18 cellular contexts compared by ENCODE assay signal in the genomic region with DNA sequence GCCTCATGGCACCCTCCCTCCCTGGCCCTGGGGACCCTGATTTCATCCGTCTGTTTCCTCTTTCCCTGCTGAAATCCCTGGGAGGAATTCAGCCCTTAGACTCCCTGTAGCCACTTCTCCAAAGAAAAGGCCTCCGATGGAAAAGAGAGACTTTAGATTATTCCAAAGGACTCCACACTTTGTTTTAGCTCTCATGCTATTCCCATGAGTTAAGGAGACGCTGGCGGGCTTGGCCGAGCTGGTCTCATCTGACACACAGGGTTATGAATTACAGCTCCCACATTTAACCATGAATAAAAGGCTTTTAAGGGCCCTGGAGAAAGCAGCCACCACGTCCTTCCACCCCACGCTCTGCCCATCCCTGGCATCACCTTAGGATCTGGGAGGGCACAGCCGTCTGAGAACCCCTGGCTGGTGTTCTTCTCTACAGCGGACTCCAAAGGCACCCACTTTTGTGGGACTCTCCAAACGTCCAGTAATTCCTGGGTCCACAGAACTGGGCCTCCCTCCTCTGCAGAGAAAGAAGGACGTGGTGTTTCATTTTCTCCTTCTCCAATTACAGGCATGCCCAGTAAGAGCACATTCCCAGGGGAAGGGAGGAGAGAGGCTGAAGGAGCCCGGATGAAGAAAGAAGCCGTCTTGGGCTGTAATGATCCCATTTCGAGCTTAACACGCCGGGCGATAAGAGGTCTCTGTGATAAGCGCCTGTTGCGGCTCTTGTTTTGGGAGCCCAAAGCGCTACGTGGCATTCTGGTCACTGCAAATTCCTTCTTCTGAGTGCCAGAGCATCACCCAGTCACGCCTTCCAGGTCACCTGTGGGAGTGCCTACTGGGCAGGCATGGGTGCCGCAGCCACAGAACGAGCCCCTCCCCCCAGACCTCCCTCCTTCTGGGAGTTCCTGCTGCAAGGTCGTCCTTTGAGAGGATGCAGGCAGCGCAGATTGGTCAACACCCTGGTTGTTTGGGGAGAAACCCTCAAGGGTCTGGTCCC. TPM values are rescaled to one million over a fixed set of nuclear protein-coding genes. Genes with fewer than 3 reads are reported as not detected.
DNase-seq lines count a peak whose midpoint lies in the region; ATAC-seq and TF ChIP-seq lines count a peak whose summit lies in the region.
"Had no signal": no experiment of that assay in that cellular context is flagged by ENCODE, and none has a peak within 500 bp of the region (broad histone marks: within the 10 kb centered on the region; RNA-seq: fewer than 3 reads in every experiment).

No MANE protein-coding gene starts in this region.

- H4K8ac ChIP-seq in neuronal stem cell (ENCODE audit: low read depth, low read length): peak overlapping the region; percentile 66

- H3K9me3 ChIP-seq in AG04450 (ENCODE audit: control insufficient read depth, insufficient read depth, low read length) (no peaks in the 10 kb centered on the region), neuronal stem cell (replicated peaks in 1 of 2; ENCODE audit: control insufficient read depth in 2 of 2, insufficient read depth in 1 of 2, low read depth in 1 of 2, low read length in 2 of 2) (no peaks in the 10 kb centered on the region), right lobe of liver (no peaks in the 10 kb centered on the region)

- POLR2A ChIA-PET in AG04450 (lab: Yijun Ruan, JAX): no interaction called here

- H3K27me3 Mint-ChIP-seq in activated naive CD4-positive, alpha-beta T cell treated with anti-CD3 and anti-CD28 coated beads, Interleukin-2, amount 10 ng/mL, durations not matched to agents 7 days and 5 days: peaks cover 8% of the 10 kb centered on the region

- no peak overlapping the region for H2AFZ ChIP-seq in neuronal stem cell (ENCODE audit: low read length)

- intact Hi-C loops in Right ventricle myocardium superior (cut with DNase I): no loop called here
- intact Hi-C loops in right lobe of liver (cut with DNase I): no loop called here

- peaks cover 2% of the 10 kb centered on the region for H3K27me3 ChIP-seq in AG04450 (ENCODE audit: control insufficient read depth, insufficient read depth, low read length)
- peaks cover 2 to 59% (median 10%) of the 10 kb centered on the region in 3 experiments for H3K27me3 ChIP-seq in neuronal stem cell (ENCODE audit: control insufficient read depth in 3 of 3, insufficient read depth in 3 of 3, low read depth in 1 of 3, low read length in 3 of 3)
- H3K27me3 ChIP-seq in right lobe of liver: no peaks in the 10 kb centered on the region

- ATAC-seq in Right ventricle myocardium superior (ENCODE audit: poor library complexity) (peak; percentile 63), right lobe of liver (no peak), GM19467 (IDR thresholded peaks at IDR 0.05; ENCODE audit: unreplicated experiment) (no peak)
- ATAC-seq: left colon; stimulated activated memory B cell treated with anti-CD40 and anti-IgM and Interleukin-4, amounts not matched to agents 10 μg/mL and 1 μg/mL and 100 μg/mL, for 72 hours; T-cell had no signal

- H3K27ac ChIP-seq in AG04450 (ENCODE audit: low read depth, low read length) (no peak overlapping the region), neuronal stem cell (replicated peaks; ENCODE audit: low read length) (no peak overlapping the region), right lobe of liver (no peak overlapping the region)

- H2BK15ac ChIP-seq in neuronal stem cell (ENCODE audit: low read length): peak overlapping the region; percentile 18

- H2AK5ac ChIP-seq in neuronal stem cell (ENCODE audit: low read depth, low read length): peak overlapping the region; percentile 89

- no peak for DNase-seq in AG04450 (ENCODE audit: low read depth, low spot score)
- DNase-seq in NCI-H2107 (lab: John Stamatoyannopoulos, UW): peak; percentile 79
- DNase-seq in Right ventricle myocardium superior: no peak
- DNase-seq in neuronal stem cell (ENCODE audit: low spot score): no peak
- DNase-seq in right lobe of liver: no peak
- DNase-seq in activated naive CD4-positive, alpha-beta T cell treated with anti-CD3 and anti-CD28 coated beads, Interleukin-2, amount 10 ng/mL, durations not matched to agents 7 days and 5 days: no peak
- DNase-seq in glomerular visceral epithelial cell (ENCODE audit: extremely low spot score): no peak
- DNase-seq: activated CD4-positive, CD25-positive, alpha-beta regulatory T cell; activated naive CD4-positive, alpha-beta T cell treated with anti-CD3 and anti-CD28 coated beads for 36 hours; AML-193; H7; left colon; NCI-H1048; T-cell had no signal

- H2BK5ac ChIP-seq in neuronal stem cell (ENCODE audit: low read length): no peak overlapping the region

- no peak for TF ChIP-seq POLR2A in right lobe of liver (IDR thresholded peaks at IDR 0.05)

- no peak overlapping the region for H3K4me2 ChIP-seq in neuronal stem cell (ENCODE audit: insufficient read depth, low read length, poor library complexity, severe bottlenecking)

- no peaks in the 10 kb centered on the region for H3K79me1 ChIP-seq in neuronal stem cell (ENCODE audit: low read depth, low read length)

- no peak overlapping the region for H4K91ac ChIP-seq in neuronal stem cell (ENCODE audit: low read depth, low read length, poor library complexity)

- no peak overlapping the region for H3K23ac ChIP-seq in neuronal stem cell (ENCODE audit: low read depth, low read length, poor library complexity)

- peak overlapping the region; percentile 23 for H3K18ac ChIP-seq in neuronal stem cell (ENCODE audit: low read length)

- no peak overlapping the region for H2BK12ac ChIP-seq in neuronal stem cell (ENCODE audit: low read length)

- H3K27ac Mint-ChIP-seq in activated naive CD4-positive, alpha-beta T cell treated with anti-CD3 and anti-CD28 coated beads, Interleukin-2, amount 10 ng/mL, durations not matched to agents 7 days and 5 days: no peak overlapping the region
- H3K27ac Mint-ChIP-seq: activated naive CD4-positive, alpha-beta T cell treated with anti-CD3 and anti-CD28 coated beads for 36 hours; IgD-negative memory B cell; stimulated activated memory B cell treated with anti-CD40 and anti-IgM and Interleukin-4, amounts not matched to agents 10 μg/mL and 1 μg/mL and 100 μg/mL, for 72 hours; T-cell had no signal

- H3K4me3 ChIP-seq in AG04450 (ENCODE audit: low read depth, low read length) (peak overlapping the region; percentile 31; the same call in 1 of the 2 replicates), neuronal stem cell (ENCODE audit: low read length in 2 of 2) (no peak overlapping the region), right lobe of liver (no peak overlapping the region)

- H3K9me3 Mint-ChIP-seq in activated naive CD4-positive, alpha-beta T cell treated with anti-CD3 and anti-CD28 coated beads, Interleukin-2, amount 10 ng/mL, durations not matched to agents 7 days and 5 days: no peaks in the 10 kb centered on the region
- H3K9me3 Mint-ChIP-seq: activated naive CD4-positive, alpha-beta T cell treated with anti-CD3 and anti-CD28 coated beads for 36 hours; IgD-negative memory B cell; stimulated activated memory B cell treated with anti-CD40 and anti-IgM and Interleukin-4, amounts not matched to agents 10 μg/mL and 1 μg/mL and 100 μg/mL, for 72 hours; T-cell had no signal

- no peaks in the 10 kb centered on the region for H3K4me1 Mint-ChIP-seq in activated naive CD4-positive, alpha-beta T cell treated with anti-CD3 and anti-CD28 coated beads, Interleukin-2, amount 10 ng/mL, durations not matched to agents 7 days and 5 days
- H3K4me1 Mint-ChIP-seq: IgD-negative memory B cell; stimulated activated memory B cell treated with anti-CD40 and anti-IgM and Interleukin-4, amounts not matched to agents 10 μg/mL and 1 μg/mL and 100 μg/mL, for 72 hours; T-cell had no signal

- H2BK120ac ChIP-seq in neuronal stem cell (ENCODE audit: low read depth, low read length): no peak overlapping the region

- CTCF ChIA-PET in AG04450 (lab: Charles Lee): interaction anchor here (0.7 to 1.9 kb wide), 2 partner anchors 13 to 57 kb away, joined by 3 to 7 read pairs; no protein-coding TSS in a partner anchor
- CTCF ChIA-PET in activated naive CD4-positive, alpha-beta T cell treated with anti-CD3 and anti-CD28 coated beads, Interleukin-2, amount 10 ng/mL, durations not matched to agents 7 days and 5 days (lab: Charles Lee): no interaction called here

- no CpG with 5 or more reads among the region's 26 CpGs for WGBS in neuronal stem cell (ENCODE audit: extremely low coverage in 2 of 2, insufficient read length in 2 of 2, insufficient replicate concordance in 1 of 2), 2 donors
- WGBS in right lobe of liver (ENCODE audit: insufficient coverage, low coverage, low lambda C conversion rate, missing lambda C conversion rate): 64% methylated on average over 7 of the region's 26 CpGs

- H3K36me3 ChIP-seq in neuronal stem cell (replicated peaks in 1 of 2; ENCODE audit: control insufficient read depth in 2 of 2, insufficient read depth in 2 of 2, low read length in 2 of 2) (no peaks in the 10 kb centered on the region), right lobe of liver (peaks cover 0 to 68% (median 18%) of the 10 kb centered on the region in 4 donors)

- H3K4ac ChIP-seq in neuronal stem cell (ENCODE audit: low read length): no peak overlapping the region

- no peak overlapping the region for H3K14ac ChIP-seq in neuronal stem cell (ENCODE audit: low read length)

- H3K4me1 ChIP-seq in neuronal stem cell (ENCODE audit: control insufficient read depth in 2 of 2, insufficient read depth in 1 of 2, low read depth in 1 of 2, low read length in 2 of 2) (peaks cover 0 to 8% of the 10 kb centered on the region in 2 donors), right lobe of liver (no peaks in the 10 kb centered on the region)

- H3K4me3 Mint-ChIP-seq in activated naive CD4-positive, alpha-beta T cell treated with anti-CD3 and anti-CD28 coated beads, Interleukin-2, amount 10 ng/mL, durations not matched to agents 7 days and 5 days: no peak overlapping the region
- H3K4me3 Mint-ChIP-seq: activated naive CD4-positive, alpha-beta T cell treated with anti-CD3 and anti-CD28 coated beads for 36 hours; IgD-negative memory B cell; stimulated activated memory B cell treated with anti-CD40 and anti-IgM and Interleukin-4, amounts not matched to agents 10 μg/mL and 1 μg/mL and 100 μg/mL, for 72 hours; T-cell had no signal

- no peak for TF ChIP-seq CTCF in AG04450 (IDR thresholded peaks at IDR 0.05; ENCODE audit: low read depth, low read length)
- TF ChIP-seq CTCF in right lobe of liver (IDR thresholded peaks at IDR 0.05): no peak

- H3K9ac ChIP-seq in neuronal stem cell (ENCODE audit: low read depth, low read length, poor library complexity): peak overlapping the region; percentile 0

- no peaks in the 10 kb centered on the region for H3K36me3 Mint-ChIP-seq in activated naive CD4-positive, alpha-beta T cell treated with anti-CD3 and anti-CD28 coated beads, Interleukin-2, amount 10 ng/mL, durations not matched to agents 7 days and 5 days
- H3K36me3 Mint-ChIP-seq: IgD-negative memory B cell; stimulated activated memory B cell treated with anti-CD40 and anti-IgM and Interleukin-4, amounts not matched to agents 10 μg/mL and 1 μg/mL and 100 μg/mL, for 72 hours; T-cell had no signal

RNA-seq across cellular contexts. Expression of gene ANO1, which starts 57.3 kb away (rescaled TPM):
- polyA plus RNA-seq in AG04450 (2011; rRNA removed): 10.3 and 11.3 TPM in 2 replicates
- 14.8 and 17.4 TPM in 2 replicates for polyA minus RNA-seq in AG04450 (2011; rRNA and poly(A)+ RNA removed)
- total RNA-seq in Right ventricle myocardium superior (6.2 TPM), right lobe of liver (100 to 1,000 TPM in 3 of 6 experiments, 10 to 100 TPM in 3; 32.1 to 292 (median 78.0) TPM)
- 0.20 TPM for polyA plus RNA-seq in neuronal stem cell (2013, experiment 1 of 2)
- 0.28 TPM for polyA plus RNA-seq in neuronal stem cell (2013, experiment 2 of 2)
- total RNA-seq: activated naive CD4-positive, alpha-beta T cell treated with anti-CD3 and anti-CD28 coated beads for 36 hours had no signal
- polyA plus RNA-seq: IgD-negative memory B cell, neural cell had no signal
